In the genomic region with DNA sequence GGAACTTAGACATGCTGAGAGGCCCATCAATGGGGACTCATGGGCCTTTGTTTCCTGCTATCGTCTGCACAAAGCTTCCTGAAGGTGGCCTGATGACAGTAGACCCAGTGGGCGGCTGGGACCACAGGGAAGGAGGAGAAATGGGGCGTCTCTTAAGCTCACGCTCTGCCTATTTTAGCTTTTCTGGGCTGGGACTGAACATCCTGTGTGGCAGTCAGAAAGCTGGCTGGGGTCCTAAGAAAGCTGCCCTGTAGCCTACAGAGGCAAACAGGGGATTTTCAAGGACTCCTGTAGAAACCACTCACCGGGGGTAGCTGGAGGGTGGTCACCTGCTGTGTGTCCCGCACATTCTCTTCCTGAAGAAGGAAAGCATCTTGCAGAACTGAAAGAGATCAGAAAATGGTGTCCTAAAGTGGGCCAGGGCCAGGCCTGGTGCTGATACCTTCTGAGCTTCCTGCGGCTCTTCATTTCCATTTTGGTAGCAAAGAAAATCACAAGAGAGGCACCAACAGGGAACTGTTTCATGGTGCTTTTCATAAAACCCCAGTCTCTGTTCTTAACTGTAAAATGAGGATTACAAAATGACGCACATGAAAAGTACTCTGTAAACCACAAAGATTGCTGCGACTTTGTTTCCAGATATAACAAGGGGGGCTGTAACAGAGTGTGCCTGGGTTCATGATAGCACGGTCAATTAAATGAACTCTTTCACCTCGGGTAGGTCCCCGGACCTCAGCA, we compare ENCODE assay signal across 12 cellular contexts. TPM values are rescaled to one million over a fixed set of nuclear protein-coding genes. Genes with fewer than 3 reads are reported as not detected.
A peak's percentile ranks its signal among the peaks of the same experiment; 100 is the strongest.
DNase-seq lines count a peak whose midpoint lies in the region; ATAC-seq, FAIRE-seq and TF ChIP-seq lines count a peak whose summit lies in the region.
"Had no signal": no experiment of that assay in that cellular context is flagged by ENCODE, and none has a peak within 500 bp of the region (broad histone marks: within the 10 kb centered on the region; RNA-seq: fewer than 3 reads in every experiment).

No MANE protein-coding gene starts in this region.

- H3K27ac Mint-ChIP-seq in activated B cell treated with CpG ODN at 0.5 μM for 24 hours, result peak overlapping the region; percentile 46

- intact Hi-C loops in activated B cell treated with CpG ODN at 0.5 μM for 24 hours (cut with micrococcal nuclease), result no loop called here
- intact Hi-C loops in heart right ventricle (cut with DNase I), result no loop called here

- H3K9me3 Mint-ChIP-seq in activated B cell treated with CpG ODN at 0.5 μM for 24 hours, result no peaks in the 10 kb centered on the region

- DNase-seq in activated CD4-positive, alpha-beta T cell treated with anti-CD3 and anti-CD28 coated beads for 48 hours, result peak; percentile 54
- DNase-seq in activated CD4-positive, alpha-beta T cell treated with anti-CD3 and anti-CD28 coated beads, Interleukin-2, amount 50 U/mL, for 48 hours, result no peak
- DNase-seq in activated B cell treated with CpG ODN at 0.5 μM for 24 hours (no peak), RCC 7860 (ENCODE audit: low spot score) (no peak), putamen (ENCODE audit: low spot score) (no peak), heart right ventricle (no peak)
- DNase-seq in stimulated activated CD8-positive, alpha-beta memory T cell treated with anti-CD3 and anti-CD28 coated beads, Interleukin-4, amount 100 ng/mL, for 48 hours, result peak; percentile 62
- DNase-seq: NCI-H1105, right lobe of liver, T-helper 9 cell had no signal

- POLR2A ChIA-PET in activated B cell treated with CpG ODN at 0.5 μM for 24 hours (lab: Charles Lee), result interaction anchor here (0.6 to 1.1 kb wide), 2 partner anchors 10 to 68 kb away, joined by 3 to 6 read pairs; no protein-coding TSS in a partner anchor

- peaks cover 0 to 7% (median 0%) of the 10 kb centered on the region in 9 donors for H3K4me1 ChIP-seq in heart right ventricle
- H3K4me1 ChIP-seq: right lobe of liver had no signal

- no peak overlapping the region for H3K27ac ChIP-seq in heart right ventricle
- H3K27ac ChIP-seq: right lobe of liver had no signal

- H3K4me3 Mint-ChIP-seq in activated B cell treated with CpG ODN at 0.5 μM for 24 hours, result no peak overlapping the region

- FAIRE-seq in RCC 7860 (lab: Jason Lieb, UNC), result no peak
- FAIRE-seq: A204.1 had no signal

- peaks cover 55% of the 10 kb centered on the region for H3K36me3 Mint-ChIP-seq in activated B cell treated with CpG ODN at 0.5 μM for 24 hours (ENCODE audit: low read depth)

- H3K27me3 Mint-ChIP-seq in activated B cell treated with CpG ODN at 0.5 μM for 24 hours, result no peaks in the 10 kb centered on the region

- H3K4me1 Mint-ChIP-seq in activated B cell treated with CpG ODN at 0.5 μM for 24 hours, result peaks cover 19% of the 10 kb centered on the region

- TF ChIP-seq CTCF in activated B cell treated with CpG ODN at 0.5 μM for 24 hours (IDR thresholded peaks at IDR 0.05) (no peak), heart right ventricle (IDR thresholded peaks at IDR 0.05) (no peak)

- WGBS in heart right ventricle, 2 donors, result 82 to 83% methylated on average over 12 of the region's 12 CpGs

- peak; percentile 60 for ATAC-seq in HG02678 (IDR thresholded peaks at IDR 0.05; ENCODE audit: unreplicated experiment)
- ATAC-seq in activated B cell treated with CpG ODN at 0.5 μM for 24 hours (ENCODE audit: low read depth), result no peak
- ATAC-seq in heart right ventricle, result no peak

- H3K27me3 ChIP-seq in heart right ventricle, result no peaks in the 10 kb centered on the region
- H3K27me3 ChIP-seq: right lobe of liver had no signal

- H3K36me3 ChIP-seq in heart right ventricle, result peaks cover 0 to 100% (median 33%) of the 10 kb centered on the region in 9 donors

- H3K9me3 ChIP-seq in heart right ventricle, result no peaks in the 10 kb centered on the region
- H3K9me3 ChIP-seq: right lobe of liver had no signal

- H3K4me3 ChIP-seq in heart right ventricle, result no peak overlapping the region
- H3K4me3 ChIP-seq: right lobe of liver had no signal

- CTCF ChIA-PET in activated B cell treated with CpG ODN at 0.5 μM for 24 hours (lab: Charles Lee), result no interaction called here

RNA-seq across cellular contexts. Expression of gene ZNF496, which starts 8.6 kb away (rescaled TPM):
- total RNA-seq in activated B cell treated with CpG ODN at 0.5 μM for 24 hours (15.0 and 21.2 TPM in 2 replicates), heart right ventricle (10 to 100 TPM; 11.4 to 18.4 (median 14.5) TPM)
- 1 to 10 TPM; 6.2 to 7.1 TPM for polyA plus RNA-seq in heart right ventricle

Comparison
In these comparisons a context has a peak if more than half of its experiments do, and no peak if none do; other contexts are left out.
1. DNase-seq: peak in activated CD4-positive, alpha-beta T cell treated with anti-CD3 and anti-CD28 coated beads for 48 hours (single experiment) and stimulated activated CD8-positive, alpha-beta memory T cell treated with anti-CD3 and anti-CD28 coated beads, Interleukin-4, amount 100 ng/mL, for 48 hours (single experiment); none in activated CD4-positive, alpha-beta T cell treated with anti-CD3 and anti-CD28 coated beads, Interleukin-2, amount 50 U/mL, for 48 hours (0 of 2), activated B cell treated with CpG ODN at 0.5 μM for 24 hours (single experiment), RCC 7860 (single experiment), putamen (single experiment) and heart right ventricle (0 of 2).